In genomic region chr3:113753376-113753985, GRCh38 we compare ENCODE assay signal across 15 cellular contexts.
"Had no signal": no experiment of that assay in that cellular context is flagged by ENCODE, and none has a peak within 500 bp of the region (broad histone marks: within the 10 kb centered on the region; RNA-seq: fewer than 3 reads in every experiment).

No MANE protein-coding gene starts in this region.

- H3K4me3 Mint-ChIP-seq: activated CD4-positive, alpha-beta memory T cell treated with anti-CD3 and anti-CD28 coated beads for 36 hours; activated naive CD8-positive, alpha-beta T cell treated with anti-CD3 and anti-CD28 coated beads for 36 hours; activated T-cell treated with anti-CD3 and anti-CD28 coated beads, Interleukin-2, amount 50 U/mL, for 4 hours; neural crest cell had no signal

- H3K27me3 Mint-ChIP-seq: activated CD4-positive, alpha-beta memory T cell treated with anti-CD3 and anti-CD28 coated beads for 36 hours; activated naive CD8-positive, alpha-beta T cell treated with anti-CD3 and anti-CD28 coated beads for 36 hours had no signal

- DNase-seq: activated CD4-positive, alpha-beta memory T cell treated with anti-CD3 and anti-CD28 coated beads for 36 hours; activated CD4-positive, alpha-beta T cell treated with anti-CD3 and anti-CD28 coated beads for 1 hour; activated gamma-delta T cell treated with Interleukin-2 at 50 U/mL for 16 hours; activated naive CD8-positive, alpha-beta T cell treated with anti-CD3 and anti-CD28 coated beads for 36 hours; activated T-cell treated with anti-CD3 and anti-CD28 coated beads, Interleukin-2, amount 50 U/mL, for 4 hours; esophagus squamous epithelium; foreskin fibroblast; head of caudate nucleus; stimulated activated CD4-positive, alpha-beta T cell treated with anti-CD3 and anti-CD28 coated beads, Interleukin-15, amount 100 ng/mL, for 24 hours; stimulated activated CD4-positive, alpha-beta T cell treated with anti-CD3 and anti-CD28 coated beads, Interleukin-4, amount 100 ng/mL, for 24 hours; T-helper 9 cell; transverse colon had no signal

- H3K27me3 ChIP-seq: esophagus squamous epithelium, left lung, transverse colon had no signal

- H2AFZ ChIP-seq: parathyroid adenoma had no signal

- H3K36me3 ChIP-seq: esophagus squamous epithelium, left lung, transverse colon had no signal

- H3K9me3 ChIP-seq: esophagus squamous epithelium, transverse colon had no signal

- H3K9ac ChIP-seq: parathyroid adenoma had no signal

- ATAC-seq: activated T-cell treated with anti-CD3 and anti-CD28 coated beads, Interleukin-2, amount 50 U/mL, for 4 hours; left lung had no signal

- H3K27ac ChIP-seq: parathyroid adenoma had no signal

- H3K4me3 ChIP-seq: esophagus squamous epithelium, left lung, transverse colon had no signal

- H3K27ac Mint-ChIP-seq: activated CD4-positive, alpha-beta memory T cell treated with anti-CD3 and anti-CD28 coated beads for 36 hours; activated naive CD8-positive, alpha-beta T cell treated with anti-CD3 and anti-CD28 coated beads for 36 hours had no signal
